In genomic region chr10:14565199-14565598, GRCh38 we compare ENCODE assay signal across 13 cellular contexts.
A peak's percentile ranks its signal among the peaks of the same experiment; 100 is the strongest.
DNase-seq lines count a peak whose midpoint lies in the region; ATAC-seq, FAIRE-seq and TF ChIP-seq lines count a peak whose summit lies in the region.
"Had no signal": no experiment of that assay in that cellular context is flagged by ENCODE, and none has a peak within 500 bp of the region (broad histone marks: within the 10 kb centered on the region; RNA-seq: fewer than 3 reads in every experiment).

No MANE protein-coding gene starts in this region.

- no peak for TF ChIP-seq CTCF in CD4-positive, alpha-beta T cell (IDR thresholded peaks at IDR 0.05)
- TF ChIP-seq CTCF in natural killer cell (IDR thresholded peaks at IDR 0.05): no peak

- H3K27ac Mint-ChIP-seq in CD4-positive, alpha-beta T cell: peak overlapping the region; percentile 98
- peak overlapping the region; percentile 93 for H3K27ac Mint-ChIP-seq in activated naive CD8-positive, alpha-beta T cell treated with anti-CD3 and anti-CD28 coated beads, Interleukin-2, amount 10 ng/mL, durations not matched to agents 7 days and 5 days
- H3K27ac Mint-ChIP-seq in natural killer cell: peak overlapping the region; percentile 95 to 98

- no peaks in the 10 kb centered on the region for H3K27me3 Mint-ChIP-seq in CD4-positive, alpha-beta T cell
- H3K27me3 Mint-ChIP-seq in activated naive CD8-positive, alpha-beta T cell treated with anti-CD3 and anti-CD28 coated beads, Interleukin-2, amount 10 ng/mL, durations not matched to agents 7 days and 5 days: no peaks in the 10 kb centered on the region
- no peaks in the 10 kb centered on the region for H3K27me3 Mint-ChIP-seq in natural killer cell (ENCODE audit: low read depth in 2 of 2)

- POLR2A ChIA-PET in CD4-positive, alpha-beta T cell (lab: Charles Lee): interaction anchor here (0.8 to 4.0 kb wide), 11 partner anchors 8 to 313 kb away, joined by 4 to 28 read pairs (median 6); partner anchors contain the start of genes CDNF, HSPA14, MSANTD7 and SUV39H2
- POLR2A ChIA-PET in activated naive CD8-positive, alpha-beta T cell treated with anti-CD3 and anti-CD28 coated beads, Interleukin-2, amount 10 ng/mL, durations not matched to agents 7 days and 5 days (lab: Charles Lee): interaction anchor here (1.1 to 5.2 kb wide), 3 partner anchors 12 to 37 kb away, joined by 4 to 28 read pairs (median 5); no protein-coding TSS in a partner anchor

- no peaks in the 10 kb centered on the region for H3K9me3 Mint-ChIP-seq in CD4-positive, alpha-beta T cell
- peaks cover 4% of the 10 kb centered on the region for H3K9me3 Mint-ChIP-seq in activated naive CD8-positive, alpha-beta T cell treated with anti-CD3 and anti-CD28 coated beads, Interleukin-2, amount 10 ng/mL, durations not matched to agents 7 days and 5 days
- peaks cover 0 to 2% of the 10 kb centered on the region in 2 donors for H3K9me3 Mint-ChIP-seq in natural killer cell

- peaks cover 6% of the 10 kb centered on the region for H3K9me3 ChIP-seq in CD4-positive, alpha-beta T cell (ENCODE audit: control insufficient read depth, low read length)

- peak overlapping the region; percentile 82 for H3K27ac ChIP-seq in CD4-positive, alpha-beta T cell (ENCODE audit: low read depth, low read length)

- H3K4me3 Mint-ChIP-seq in CD4-positive, alpha-beta T cell: peak overlapping the region; percentile 87
- peak overlapping the region; percentile 45 for H3K4me3 Mint-ChIP-seq in activated naive CD8-positive, alpha-beta T cell treated with anti-CD3 and anti-CD28 coated beads, Interleukin-2, amount 10 ng/mL, durations not matched to agents 7 days and 5 days
- peak overlapping the region; percentile 90 for H3K4me3 Mint-ChIP-seq in natural killer cell

- intact Hi-C loops in CD4-positive, alpha-beta T cell (cut with DNase I, micrococcal nuclease): loop anchor here (2.0 to 5.0 kb wide), 2 partner anchors 37 to 84 kb away; no protein-coding TSS in a partner anchor
- intact Hi-C loops in natural killer cell (cut with micrococcal nuclease): loop anchor here (1.0 kb wide), 1 partner anchor 35 kb away; no protein-coding TSS in a partner anchor

- H3K36me3 Mint-ChIP-seq in CD4-positive, alpha-beta T cell (ENCODE audit: low read depth): peaks cover 63% of the 10 kb centered on the region
- peaks cover 56% of the 10 kb centered on the region for H3K36me3 Mint-ChIP-seq in activated naive CD8-positive, alpha-beta T cell treated with anti-CD3 and anti-CD28 coated beads, Interleukin-2, amount 10 ng/mL, durations not matched to agents 7 days and 5 days
- peaks cover 14% of the 10 kb centered on the region for H3K36me3 Mint-ChIP-seq in natural killer cell

- peaks cover 98% of the 10 kb centered on the region for H3K4me1 Mint-ChIP-seq in CD4-positive, alpha-beta T cell (ENCODE audit: low read depth)
- H3K4me1 Mint-ChIP-seq in activated naive CD8-positive, alpha-beta T cell treated with anti-CD3 and anti-CD28 coated beads, Interleukin-2, amount 10 ng/mL, durations not matched to agents 7 days and 5 days: peaks cover 81% of the 10 kb centered on the region
- peaks cover 98% of the 10 kb centered on the region in 2 donors for H3K4me1 Mint-ChIP-seq in natural killer cell

- no peak for DNase-seq in CD4-positive, alpha-beta T cell
- DNase-seq in GM18507 (ENCODE audit: extremely low spot score, insufficient read length, low read depth): no peak
- DNase-seq in activated naive CD8-positive, alpha-beta T cell treated with anti-CD3 and anti-CD28 coated beads, Interleukin-2, amount 10 ng/mL, durations not matched to agents 7 days and 5 days: no peak
- no peak for DNase-seq in natural killer cell
- DNase-seq in NCI-H1092 (lab: John Stamatoyannopoulos, UW): no peak
- no peak for DNase-seq in NCI-H1930 (lab: John Stamatoyannopoulos, UW)
- DNase-seq in erythroblast (lab: John Stamatoyannopoulos, UW): no peak
- DNase-seq: aorta; effector CD8-positive, alpha-beta T cell; GOT3; mammary epithelial cell; stimulated activated CD4-positive, alpha-beta T cell treated with anti-CD3 and anti-CD28 coated beads, Interleukin-2, amount 100 ng/mL, for 24 hours had no signal

- H3K27me3 ChIP-seq in CD4-positive, alpha-beta T cell (ENCODE audit: control insufficient read depth, insufficient read depth, low read length): no peaks in the 10 kb centered on the region

- CTCF ChIA-PET in CD4-positive, alpha-beta T cell (lab: Charles Lee): interaction anchor here (1.1 to 1.9 kb wide), 7 partner anchors 9 to 277 kb away, joined by 3 to 7 read pairs (median 4); no protein-coding TSS in a partner anchor

- TF ChIP-seq POLR2A in erythroblast (IDR thresholded peaks at IDR 0.05; ENCODE audit: low read length): no peak

- no peak for ATAC-seq in CD4-positive, alpha-beta T cell (ENCODE audit: poor library complexity)
- ATAC-seq in activated naive CD8-positive, alpha-beta T cell treated with anti-CD3 and anti-CD28 coated beads, Interleukin-2, amount 10 ng/mL, durations not matched to agents 7 days and 5 days (ENCODE audit: low read depth): no peak
- ATAC-seq in natural killer cell: no peak
- ATAC-seq in GM21576 (IDR thresholded peaks at IDR 0.05; ENCODE audit: unreplicated experiment): no peak

- peak; percentile 47 for FAIRE-seq in GM18507 (lab: Jason Lieb, UNC)
